ENCODE assay signal across 19 cellular contexts in genomic region chr1:163063131-163064059, GRCh38. TPM values are rescaled to one million over a fixed set of nuclear protein-coding genes. Genes with fewer than 3 reads are reported as not detected.
DNase-seq lines count a peak whose midpoint lies in the region.
"Had no signal": no experiment of that assay in that cellular context is flagged by ENCODE, and none has a peak within 500 bp of the region (broad histone marks: within the 10 kb centered on the region; RNA-seq: fewer than 3 reads in every experiment).

No MANE protein-coding gene starts in this region.

- no peaks in the 10 kb centered on the region for H3K36me3 ChIP-seq in CD4-positive, alpha-beta memory T cell (ENCODE audit: insufficient read depth, low read length)

- peak; percentile 30 for DNase-seq in NCI-H2171 treated with DMSO at 0.1 percent for 48 hours (lab: John Stamatoyannopoulos, UW)
- no peak for DNase-seq in NCI-H2171 (lab: John Stamatoyannopoulos, UW)
- DNase-seq in RPMI7951 (ENCODE audit: low read depth), result peak; percentile 44
- peak; percentile 27 for DNase-seq in iPS-NIHi11 (ENCODE audit: low spot score)
- DNase-seq in smooth muscle cell of the brain vasculature (ENCODE audit: low read depth, low spot score), result peak; percentile 62
- DNase-seq in CD4-positive, alpha-beta memory T cell, result no peak
- no peak for DNase-seq in G401 (ENCODE audit: low spot score)
- DNase-seq in mesenteric fat pad (ENCODE audit: low spot score), result no peak
- DNase-seq: Calu3, DND-41, GF-D8, GM23248, HFFc6, NCI-H1092, NCI-H187 treated with DMSO at 0.1 percent for 48 hours, NCI-H226, PC-3 had no signal

- no peaks in the 10 kb centered on the region for H3K9me3 Mint-ChIP-seq in CD4-positive, alpha-beta memory T cell
- H3K9me3 Mint-ChIP-seq: HFFc6 had no signal

- H3K4me1 ChIP-seq in CD4-positive, alpha-beta memory T cell (ENCODE audit: insufficient read depth, low read length), result no peaks in the 10 kb centered on the region

- intact Hi-C loops in CD4-positive, alpha-beta memory T cell (cut with micrococcal nuclease), result no loop called here

- no peak overlapping the region for H3K27ac Mint-ChIP-seq in CD4-positive, alpha-beta memory T cell
- H3K27ac Mint-ChIP-seq: CD14-positive monocyte, HFFc6 had no signal

- H3K4me3 ChIP-seq in CD4-positive, alpha-beta memory T cell (ENCODE audit: low read length in 2 of 2), result no peak overlapping the region
- H3K4me3 ChIP-seq: GM23248 had no signal

- H3K36me3 Mint-ChIP-seq in CD4-positive, alpha-beta memory T cell, result no peaks in the 10 kb centered on the region
- H3K36me3 Mint-ChIP-seq: CD14-positive monocyte had no signal

- peaks cover 4 to 7% of the 10 kb centered on the region in 2 donors for H3K27me3 Mint-ChIP-seq in CD4-positive, alpha-beta memory T cell

- POLR2A ChIA-PET in CD4-positive, alpha-beta memory T cell (lab: Charles Lee; ENCODE audit: partially characterized antibody), result no interaction called here

- no peaks in the 10 kb centered on the region for H3K27me3 ChIP-seq in CD4-positive, alpha-beta memory T cell (ENCODE audit: insufficient read depth, low read length)

- H3K27ac ChIP-seq in CD4-positive, alpha-beta memory T cell (ENCODE audit: low read depth, low read length), result no peak overlapping the region
- H3K27ac ChIP-seq: GM23248, KMS-11 had no signal

- H3K4me3 Mint-ChIP-seq in CD4-positive, alpha-beta memory T cell, result no peak overlapping the region
- H3K4me3 Mint-ChIP-seq: CD14-positive monocyte, HFFc6 had no signal

- no peaks in the 10 kb centered on the region for H3K9me3 ChIP-seq in CD4-positive, alpha-beta memory T cell (ENCODE audit: control insufficient read depth in 1 of 2, low read length in 2 of 2)

- H3K4me1 Mint-ChIP-seq in CD4-positive, alpha-beta memory T cell, result no peaks in the 10 kb centered on the region
- H3K4me1 Mint-ChIP-seq: CD14-positive monocyte had no signal

- CTCF ChIA-PET in CD4-positive, alpha-beta memory T cell (lab: Charles Lee; ENCODE audit: partially characterized antibody), result no interaction called here

- in situ Hi-C loops in G401 (cut with HindIII; ENCODE audit: low sequenced_read_pairs), result no loop called here

RNA-seq across cellular contexts. Expression of gene RGS4, which starts 5.8 kb away (rescaled TPM):
- total RNA-seq in RPMI7951 (2014; rRNA removed; shearing (Covaris generic)), result 18.3 and 24.1 TPM in 2 replicates
- total RNA-seq in CD4-positive, alpha-beta memory T cell, result not detected
- polyA plus RNA-seq in CD4-positive, alpha-beta memory T cell, result not detected
- total RNA-seq in G401 (2014; rRNA removed; shearing (Covaris generic)), result 1.9 and 2.7 TPM in 2 replicates
- 2.1 TPM for total RNA-seq in mesenteric fat pad
- polyA plus RNA-seq: CD14-positive monocyte had no signal

Comparison
In these comparisons a context has a peak if more than half of its experiments do, and no peak if none do; other contexts are left out.
1. DNase-seq: peak in NCI-H2171 treated with DMSO at 0.1 percent for 48 hours (single experiment), RPMI7951 (single experiment), iPS-NIHi11 (single experiment) and smooth muscle cell of the brain vasculature (single experiment); none in NCI-H2171 (single experiment), CD4-positive, alpha-beta memory T cell (0 of 5), G401 (single experiment) and mesenteric fat pad (single experiment).